Comparison of ENCODE assay signal across 22 cellular contexts in the genomic region with DNA sequence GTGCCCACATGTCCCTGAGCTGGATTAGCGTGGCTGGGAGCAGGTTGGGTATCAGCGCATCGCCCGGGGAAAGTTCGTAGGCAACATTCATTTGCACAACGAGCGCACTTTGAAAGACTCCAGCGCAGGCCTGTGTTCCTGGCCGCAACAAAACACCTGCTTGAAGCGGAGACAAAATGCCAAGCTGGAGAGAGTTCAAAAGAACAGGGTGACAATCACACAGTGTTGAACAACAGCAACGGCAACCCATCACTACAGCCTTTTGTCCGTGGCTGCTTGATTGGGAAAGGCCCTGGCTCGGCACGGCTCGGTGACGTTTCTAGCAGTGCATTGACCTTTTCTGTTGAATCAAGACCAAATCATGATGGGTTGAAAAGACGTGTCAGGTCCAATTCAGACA.
"Had no signal": no experiment of that assay in that cellular context is flagged by ENCODE, and none has a peak within 500 bp of the region (broad histone marks: within the 10 kb centered on the region; RNA-seq: fewer than 3 reads in every experiment).

No MANE protein-coding gene starts in this region.

- ATAC-seq: effector memory CD8-positive, alpha-beta T cell; esophagus mucosa; gastrocnemius medialis; heart right ventricle; left cardiac atrium; left lung; left ventricle myocardium superior; lower lobe of right lung had no signal

- H3K27ac ChIP-seq: colonic mucosa, epithelial cell of prostate, esophagus squamous epithelium, gastrocnemius medialis, heart right ventricle, left lung, lower lobe of right lung had no signal

- H3K4me1 ChIP-seq: colonic mucosa, esophagus squamous epithelium, gastrocnemius medialis, heart right ventricle, left lung, lower lobe of right lung had no signal

- DNase-seq: colonic mucosa; cortex of kidney; effector CD8-positive, alpha-beta T cell; effector memory CD8-positive, alpha-beta T cell; endodermal cell; erythroblast; esophagus squamous epithelium; foreskin fibroblast; foreskin melanocyte; gastrocnemius medialis; glutamatergic neuron; head of caudate nucleus; heart right ventricle; hippocampal formation; left cardiac atrium; left lung; left ventricle myocardium superior; lower lobe of right lung; mesendoderm; midbrain had no signal

- H3K4me3 ChIP-seq: colonic mucosa, esophagus squamous epithelium, gastrocnemius medialis, heart right ventricle, left lung, lower lobe of right lung had no signal

- H3K9me3 ChIP-seq: colonic mucosa, esophagus squamous epithelium, gastrocnemius medialis, lower lobe of right lung had no signal

- H3K36me3 ChIP-seq: colonic mucosa, esophagus squamous epithelium, gastrocnemius medialis, heart right ventricle, left lung, lower lobe of right lung had no signal

- H3K27me3 ChIP-seq: colonic mucosa, esophagus squamous epithelium, gastrocnemius medialis, heart right ventricle, left lung had no signal
